In the genomic region with DNA sequence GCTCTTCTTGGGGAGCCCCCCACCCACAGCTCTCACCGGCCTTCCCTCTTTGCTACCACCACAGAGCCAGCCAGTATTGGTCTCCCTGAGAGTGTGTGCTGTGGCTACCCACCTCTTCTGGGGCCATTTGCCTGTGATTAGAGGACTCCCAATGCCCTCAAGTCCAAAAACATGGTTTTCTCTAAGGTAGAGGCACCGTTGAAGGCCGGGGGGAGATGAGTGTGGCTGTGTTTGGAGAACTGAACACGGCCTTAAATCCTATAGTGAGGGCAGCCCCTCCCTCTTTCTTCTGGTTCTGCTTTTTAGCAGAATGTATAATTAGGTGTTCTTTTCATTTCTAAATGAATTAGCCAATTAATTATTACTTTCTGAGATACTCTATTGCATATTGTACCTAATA, we compare ENCODE assay signal across 17 cellular contexts. TPM values are rescaled to one million over a fixed set of nuclear protein-coding genes. Genes with fewer than 3 reads are reported as not detected.
DNase-seq lines count a peak whose midpoint lies in the region; ATAC-seq and TF ChIP-seq lines count a peak whose summit lies in the region.
"Had no signal": no experiment of that assay in that cellular context is flagged by ENCODE, and none has a peak within 500 bp of the region (broad histone marks: within the 10 kb centered on the region; RNA-seq: fewer than 3 reads in every experiment).

No MANE protein-coding gene starts in this region.

- peaks cover 37% of the 10 kb centered on the region for H3K36me3 Mint-ChIP-seq in activated CD8-positive, alpha-beta memory T cell treated with anti-CD3 and anti-CD28 coated beads, Interleukin-2, amount 10 ng/mL, durations not matched to agents 7 days and 5 days
- H3K36me3 Mint-ChIP-seq in dendritic cell treated with granulocyte-macrophage colony-stimulating factor and Interleukin-4, amounts not matched to agents 40 ng/mL and 50 ng/mL, for 4 days (ENCODE audit: low read depth), result peaks cover 5% of the 10 kb centered on the region

- H3K27me3 ChIP-seq in gastrocnemius medialis, result peaks cover 0 to 3% (median 0%) of the 10 kb centered on the region in 3 donors
- H3K27me3 ChIP-seq: MG63 had no signal

- ATAC-seq in activated CD8-positive, alpha-beta memory T cell treated with anti-CD3 and anti-CD28 coated beads, Interleukin-2, amount 10 ng/mL, durations not matched to agents 7 days and 5 days, result no peak
- ATAC-seq in GM21447 (IDR thresholded peaks at IDR 0.05; ENCODE audit: unreplicated experiment), result no peak
- no peak for ATAC-seq in gastrocnemius medialis
- ATAC-seq: A549, Panc1 had no signal

- intact Hi-C loops in dendritic cell treated with granulocyte-macrophage colony-stimulating factor and Interleukin-4, amounts not matched to agents 40 ng/mL and 50 ng/mL, for 4 days (cut with micrococcal nuclease), result loop anchor here (10.0 kb wide), 1 partner anchor 81 kb away; no protein-coding TSS in a partner anchor
- intact Hi-C loops in gastrocnemius medialis (cut with DNase I; ENCODE audit: low total_unique reads), result no loop called here

- peaks cover 7% of the 10 kb centered on the region for H3K9me3 Mint-ChIP-seq in activated CD8-positive, alpha-beta memory T cell treated with anti-CD3 and anti-CD28 coated beads, Interleukin-2, amount 10 ng/mL, durations not matched to agents 7 days and 5 days (ENCODE audit: low read depth)
- peaks cover 6% of the 10 kb centered on the region for H3K9me3 Mint-ChIP-seq in dendritic cell treated with granulocyte-macrophage colony-stimulating factor and Interleukin-4, amounts not matched to agents 40 ng/mL and 50 ng/mL, for 4 days

- in situ Hi-C loops in gastrocnemius medialis (cut with MboI; ENCODE audit: low sequenced_read_pairs in 4 of 4), result loop anchor here in 2 of 4 donors (25.0 kb wide), 1 partner anchor 338 kb away; no protein-coding TSS in a partner anchor

- no peaks in the 10 kb centered on the region for H3K9me3 ChIP-seq in gastrocnemius medialis
- H3K9me3 ChIP-seq: A549, MG63 had no signal

- CTCF ChIA-PET in activated CD8-positive, alpha-beta memory T cell treated with anti-CD3 and anti-CD28 coated beads, Interleukin-2, amount 10 ng/mL, durations not matched to agents 7 days and 5 days (lab: Charles Lee), result interaction anchor here (0.8 kb wide), 1 partner anchor 11 kb away, joined by 3 read pairs; no protein-coding TSS in a partner anchor

- TF ChIP-seq POLR2A in gastrocnemius medialis (IDR thresholded peaks at IDR 0.05), result no peak

- DNase-seq in activated CD8-positive, alpha-beta memory T cell treated with anti-CD3 and anti-CD28 coated beads, Interleukin-2, amount 10 ng/mL, durations not matched to agents 7 days and 5 days, result no peak
- no peak for DNase-seq in activated CD8-positive, alpha-beta memory T cell treated with anti-CD3 and anti-CD28 coated beads, Interleukin-2, amount 50 U/mL, for 4 hours
- DNase-seq in MV-4-11 (lab: John Stamatoyannopoulos, UW) (peak; percentile 21), NCI-H226 (no peak), gastrocnemius medialis (no peak)
- DNase-seq: C1 segment of cervical spinal cord; H9; Karpas-422; MG63; NCI-H187; NCI-H446 treated with DMSO at 0.1 percent for 48 hours; NK-92 treated with Interleukin-12 subunit alpha and Interleukin-12 subunit beta, amount 100 ng/mL, for 24 hours had no signal

- H3K27ac Mint-ChIP-seq in activated CD8-positive, alpha-beta memory T cell treated with anti-CD3 and anti-CD28 coated beads, Interleukin-2, amount 10 ng/mL, durations not matched to agents 7 days and 5 days, result no peak overlapping the region
- H3K27ac Mint-ChIP-seq in dendritic cell treated with granulocyte-macrophage colony-stimulating factor and Interleukin-4, amounts not matched to agents 40 ng/mL and 50 ng/mL, for 4 days, result no peak overlapping the region
- H3K27ac Mint-ChIP-seq: H9 had no signal

- peaks cover 73% of the 10 kb centered on the region for H3K4me1 Mint-ChIP-seq in activated CD8-positive, alpha-beta memory T cell treated with anti-CD3 and anti-CD28 coated beads, Interleukin-2, amount 10 ng/mL, durations not matched to agents 7 days and 5 days
- peaks cover 22% of the 10 kb centered on the region for H3K4me1 Mint-ChIP-seq in dendritic cell treated with granulocyte-macrophage colony-stimulating factor and Interleukin-4, amounts not matched to agents 40 ng/mL and 50 ng/mL, for 4 days (ENCODE audit: low read depth)

- peak overlapping the region; percentile 78 for H3K4me3 Mint-ChIP-seq in activated CD8-positive, alpha-beta memory T cell treated with anti-CD3 and anti-CD28 coated beads, Interleukin-2, amount 10 ng/mL, durations not matched to agents 7 days and 5 days
- peak overlapping the region; percentile 49 for H3K4me3 Mint-ChIP-seq in dendritic cell treated with granulocyte-macrophage colony-stimulating factor and Interleukin-4, amounts not matched to agents 40 ng/mL and 50 ng/mL, for 4 days
- H3K4me3 Mint-ChIP-seq: H9 had no signal

- no peaks in the 10 kb centered on the region for H3K36me3 ChIP-seq in gastrocnemius medialis
- H3K36me3 ChIP-seq: MG63 had no signal

- H3K27me3 Mint-ChIP-seq in activated CD8-positive, alpha-beta memory T cell treated with anti-CD3 and anti-CD28 coated beads, Interleukin-2, amount 10 ng/mL, durations not matched to agents 7 days and 5 days, result no peaks in the 10 kb centered on the region
- H3K27me3 Mint-ChIP-seq in dendritic cell treated with granulocyte-macrophage colony-stimulating factor and Interleukin-4, amounts not matched to agents 40 ng/mL and 50 ng/mL, for 4 days, result peaks cover 2% of the 10 kb centered on the region

- H3K4me1 ChIP-seq in gastrocnemius medialis, result no peaks in the 10 kb centered on the region
- H3K4me1 ChIP-seq: A549 had no signal

- H3K27ac ChIP-seq in gastrocnemius medialis, result no peak overlapping the region
- H3K27ac ChIP-seq: A549 had no signal

- TF ChIP-seq CTCF in gastrocnemius medialis (IDR thresholded peaks at IDR 0.05 in 4 of 5, conservative IDR thresholded peaks at IDR 0.05 in 1 of 5), result no peak

- H3K4me3 ChIP-seq in gastrocnemius medialis, result no peak overlapping the region
- H3K4me3 ChIP-seq: A549, MG63 had no signal

RNA-seq across cellular contexts. Expression of gene CCR6, which starts 2.5 kb away (rescaled TPM):
- 1 to 10 TPM; 8.7 to 9.1 TPM for total RNA-seq in activated CD8-positive, alpha-beta memory T cell treated with anti-CD3 and anti-CD28 coated beads, Interleukin-2, amount 10 ng/mL, durations not matched to agents 7 days and 5 days
- total RNA-seq in gastrocnemius medialis, result not detected
- total RNA-seq: Daoy, H9 had no signal

RNA-seq across cellular contexts. Expression of gene GPR31, which starts 32.4 kb away (rescaled TPM):
- total RNA-seq in activated CD8-positive, alpha-beta memory T cell treated with anti-CD3 and anti-CD28 coated beads, Interleukin-2, amount 10 ng/mL, durations not matched to agents 7 days and 5 days, result not detected
- total RNA-seq in gastrocnemius medialis, result not detected
- total RNA-seq: Daoy, H9 had no signal

Comparison
In these comparisons a context has a peak if more than half of its experiments do, and no peak if none do; other contexts are left out.
1. RNA of gene CCR6, which starts 2.5 kb away (total RNA-seq): 8.7 to 9.1 TPM in activated CD8-positive, alpha-beta memory T cell treated with anti-CD3 and anti-CD28 coated beads, Interleukin-2, amount 10 ng/mL, durations not matched to agents 7 days and 5 days; not detected in gastrocnemius medialis; every median in the first group is over 4 times any median in the second.